ENCODE assay signal across 1 cellular context in the genomic region with DNA sequence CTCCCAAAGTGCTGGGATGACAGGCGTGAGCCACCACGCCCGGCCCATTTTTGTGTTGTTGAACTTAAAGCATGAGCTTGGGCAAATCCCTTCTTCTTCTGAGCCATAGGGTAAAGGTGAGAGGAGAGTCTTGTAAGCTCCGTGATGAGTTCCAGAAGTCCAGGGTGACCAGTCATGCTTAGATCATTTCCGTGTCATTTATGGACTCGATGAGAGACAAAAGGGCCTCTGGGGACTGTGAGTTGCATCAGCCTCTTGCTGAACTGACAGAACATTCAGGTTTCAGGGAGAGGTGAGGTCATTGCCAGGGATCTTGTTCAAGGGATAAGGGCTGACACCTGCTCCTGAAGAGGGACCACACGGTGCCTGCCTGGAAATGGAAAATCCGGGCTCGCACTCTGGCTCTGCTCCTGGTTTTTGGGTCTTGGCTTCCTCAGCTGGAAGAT.
TF ChIP-seq lines count a peak whose summit lies in the region.

No MANE protein-coding gene starts in this region.

TF ChIP-seq in GM12878, 131 proteins besides CTCF, POLR2A, EP300 and RAD21 (continued from another document):
- TF ChIP-seq SMC3 (IDR thresholded peaks at IDR 0.05; ENCODE audit: borderline replicate concordance, low read length) = no peak
- peak; percentile 81; the same call in 1 of the 2 replicates for TF ChIP-seq CREB1 (IDR thresholded peaks at IDR 0.05; ENCODE audit: low read depth)
- no peak for TF ChIP-seq CBX5 (IDR thresholded peaks at IDR 0.05; ENCODE audit: low read depth)
- peak; percentile 75 for TF ChIP-seq JUNB (IDR thresholded peaks at IDR 0.05)
- TF ChIP-seq SIN3A (IDR thresholded peaks at IDR 0.05; ENCODE audit: low read depth, low read length) = no peak
- TF ChIP-seq SP1 (IDR thresholded peaks at IDR 0.05; ENCODE audit: low read depth, low read length) = no peak
- TF ChIP-seq, protein P1, sequence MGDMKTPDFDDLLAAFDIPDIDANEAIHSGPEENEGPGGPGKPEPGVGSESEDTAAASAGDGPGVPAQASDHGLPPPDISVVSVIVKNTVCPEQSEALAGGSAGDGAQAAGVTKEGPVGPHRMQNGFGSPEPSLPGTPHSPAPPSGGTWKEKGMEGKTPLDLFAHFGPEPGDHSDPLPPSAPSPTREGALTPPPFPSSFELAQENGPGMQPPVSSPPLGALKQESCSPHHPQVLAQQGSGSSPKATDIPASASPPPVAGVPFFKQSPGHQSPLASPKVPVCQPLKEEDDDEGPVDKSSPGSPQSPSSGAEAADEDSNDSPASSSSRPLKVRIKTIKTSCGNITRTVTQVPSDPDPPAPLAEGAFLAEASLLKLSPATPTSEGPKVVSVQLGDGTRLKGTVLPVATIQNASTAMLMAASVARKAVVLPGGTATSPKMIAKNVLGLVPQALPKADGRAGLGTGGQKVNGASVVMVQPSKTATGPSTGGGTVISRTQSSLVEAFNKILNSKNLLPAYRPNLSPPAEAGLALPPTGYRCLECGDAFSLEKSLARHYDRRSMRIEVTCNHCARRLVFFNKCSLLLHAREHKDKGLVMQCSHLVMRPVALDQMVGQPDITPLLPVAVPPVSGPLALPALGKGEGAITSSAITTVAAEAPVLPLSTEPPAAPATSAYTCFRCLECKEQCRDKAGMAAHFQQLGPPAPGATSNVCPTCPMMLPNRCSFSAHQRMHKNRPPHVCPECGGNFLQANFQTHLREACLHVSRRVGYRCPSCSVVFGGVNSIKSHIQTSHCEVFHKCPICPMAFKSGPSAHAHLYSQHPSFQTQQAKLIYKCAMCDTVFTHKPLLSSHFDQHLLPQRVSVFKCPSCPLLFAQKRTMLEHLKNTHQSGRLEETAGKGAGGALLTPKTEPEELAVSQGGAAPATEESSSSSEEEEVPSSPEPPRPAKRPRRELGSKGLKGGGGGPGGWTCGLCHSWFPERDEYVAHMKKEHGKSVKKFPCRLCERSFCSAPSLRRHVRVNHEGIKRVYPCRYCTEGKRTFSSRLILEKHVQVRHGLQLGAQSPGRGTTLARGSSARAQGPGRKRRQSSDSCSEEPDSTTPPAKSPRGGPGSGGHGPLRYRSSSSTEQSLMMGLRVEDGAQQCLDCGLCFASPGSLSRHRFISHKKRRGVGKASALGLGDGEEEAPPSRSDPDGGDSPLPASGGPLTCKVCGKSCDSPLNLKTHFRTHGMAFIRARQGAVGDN (IDR thresholded peaks at IDR 0.05) = no peak
- TF ChIP-seq SRF (IDR thresholded peaks at IDR 0.05; ENCODE audit: low read depth in 2 of 2, low read length in 2 of 2) = peak in 1 of 2 experiments; percentile 7; a peak in 1 of 4 replicates
- TF ChIP-seq ETV6 (conservative IDR thresholded peaks at IDR 0.05 in 1 of 2, IDR thresholded peaks at IDR 0.05 in 1 of 2; ENCODE audit: borderline replicate concordance in 1 of 2, low read depth in 1 of 2) = peak in 1 of 2 experiments; percentile 53; a peak in 1 of 4 replicates
- TF ChIP-seq NFYA (IDR thresholded peaks at IDR 0.05; ENCODE audit: borderline replicate concordance, low read depth, low read length) = no peak
- no peak for TF ChIP-seq POLR2AphosphoS2 (IDR thresholded peaks at IDR 0.05; ENCODE audit: low read depth, low read length)
- TF ChIP-seq IKZF1 (conservative IDR thresholded peaks at IDR 0.05) = peak; percentile 53
- TF ChIP-seq FOXM1 (IDR thresholded peaks at IDR 0.05; ENCODE audit: low read depth, low read length) = peak; percentile 46; the same call in 1 of the 2 replicates
- no peak for TF ChIP-seq YY1 (IDR thresholded peaks at IDR 0.05; ENCODE audit: low read depth, low read length)
- TF ChIP-seq NBN (IDR thresholded peaks at IDR 0.05) = no peak
- no peak for TF ChIP-seq SIX5 (IDR thresholded peaks at IDR 0.05; ENCODE audit: low read depth, low read length, severe bottlenecking)
- no peak for TF ChIP-seq POU2F2 (IDR thresholded peaks at IDR 0.05; ENCODE audit: borderline replicate concordance, low read depth, low read length)
- TF ChIP-seq RB1 (IDR thresholded peaks at IDR 0.05; ENCODE audit: borderline replicate concordance) = no peak
- TF ChIP-seq, protein P2, sequence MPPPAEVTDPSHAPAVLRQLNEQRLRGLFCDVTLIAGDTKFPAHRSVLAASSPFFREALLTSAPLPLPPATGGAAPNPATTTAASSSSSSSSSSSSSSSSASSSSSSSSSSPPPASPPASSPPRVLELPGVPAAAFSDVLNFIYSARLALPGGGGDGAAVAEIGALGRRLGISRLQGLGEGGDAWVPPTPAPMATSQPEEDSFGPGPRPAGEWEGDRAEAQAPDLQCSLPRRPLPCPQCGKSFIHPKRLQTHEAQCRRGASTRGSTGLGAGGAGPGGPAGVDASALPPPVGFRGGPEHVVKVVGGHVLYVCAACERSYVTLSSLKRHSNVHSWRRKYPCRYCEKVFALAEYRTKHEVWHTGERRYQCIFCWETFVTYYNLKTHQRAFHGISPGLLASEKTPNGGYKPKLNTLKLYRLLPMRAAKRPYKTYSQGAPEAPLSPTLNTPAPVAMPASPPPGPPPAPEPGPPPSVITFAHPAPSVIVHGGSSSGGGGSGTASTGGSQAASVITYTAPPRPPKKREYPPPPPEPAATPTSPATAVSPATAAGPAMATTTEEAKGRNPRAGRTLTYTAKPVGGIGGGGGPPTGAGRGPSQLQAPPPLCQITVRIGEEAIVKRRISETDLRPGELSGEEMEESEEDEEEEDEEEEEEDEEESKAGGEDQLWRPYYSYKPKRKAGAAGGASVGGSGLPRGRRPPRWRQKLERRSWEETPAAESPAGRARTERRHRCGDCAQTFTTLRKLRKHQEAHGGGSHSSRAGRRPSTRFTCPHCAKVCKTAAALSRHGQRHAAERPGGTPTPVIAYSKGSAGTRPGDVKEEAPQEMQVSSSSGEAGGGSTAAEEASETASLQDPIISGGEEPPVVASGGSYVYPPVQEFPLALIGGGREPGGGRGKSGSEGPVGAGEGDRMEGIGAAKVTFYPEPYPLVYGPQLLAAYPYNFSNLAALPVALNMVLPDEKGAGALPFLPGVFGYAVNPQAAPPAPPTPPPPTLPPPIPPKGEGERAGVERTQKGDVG (CRISPR knock-in tag; IDR thresholded peaks at IDR 0.05) = no peak
- 0 out of 4 replicates have a peak, but pooled peaks have one; percentile 21 for TF ChIP-seq IKZF2 (IDR thresholded peaks at IDR 0.05)
- TF ChIP-seq BCL11A (IDR thresholded peaks at IDR 0.05; ENCODE audit: low read depth, low read length) = 0 out of 2 replicates have a peak, but pooled peaks have one; percentile 22
- TF ChIP-seq LARP7 (IDR thresholded peaks at IDR 0.05) = no peak
- no peak for TF ChIP-seq GABPA (IDR thresholded peaks at IDR 0.05; ENCODE audit: low read depth)
- TF ChIP-seq, protein P3, sequence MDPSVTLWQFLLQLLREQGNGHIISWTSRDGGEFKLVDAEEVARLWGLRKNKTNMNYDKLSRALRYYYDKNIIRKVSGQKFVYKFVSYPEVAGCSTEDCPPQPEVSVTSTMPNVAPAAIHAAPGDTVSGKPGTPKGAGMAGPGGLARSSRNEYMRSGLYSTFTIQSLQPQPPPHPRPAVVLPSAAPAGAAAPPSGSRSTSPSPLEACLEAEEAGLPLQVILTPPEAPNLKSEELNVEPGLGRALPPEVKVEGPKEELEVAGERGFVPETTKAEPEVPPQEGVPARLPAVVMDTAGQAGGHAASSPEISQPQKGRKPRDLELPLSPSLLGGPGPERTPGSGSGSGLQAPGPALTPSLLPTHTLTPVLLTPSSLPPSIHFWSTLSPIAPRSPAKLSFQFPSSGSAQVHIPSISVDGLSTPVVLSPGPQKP (IDR thresholded peaks at IDR 0.05; ENCODE audit: low read depth, low read length) = no peak
- TF ChIP-seq ASH2L (IDR thresholded peaks at IDR 0.05; ENCODE audit: borderline replicate concordance, low read depth) = no peak
- no peak for TF ChIP-seq GATAD2B (conservative IDR thresholded peaks at IDR 0.05; ENCODE audit: low read depth)
- peak; percentile 34; the same call in 1 of the 2 replicates for TF ChIP-seq RUNX3 (IDR thresholded peaks at IDR 0.05; ENCODE audit: low read length)
- TF ChIP-seq CREM (IDR thresholded peaks at IDR 0.05; ENCODE audit: low read depth) = peak; percentile 72; the same call in 1 of the 2 replicates
- TF ChIP-seq RCOR1 (conservative IDR thresholded peaks at IDR 0.05; ENCODE audit: low read depth, low read length) = no peak
- no peak for TF ChIP-seq FOXK2 (IDR thresholded peaks at IDR 0.05)
TF ChIP-seq in GM12878: peak in this region for 12.
